Comparison of ENCODE assay signal across 8 cellular contexts in genomic region chr1:18927082-18927653, GRCh38. TPM values are rescaled to one million over a fixed set of nuclear protein-coding genes. Genes with fewer than 3 reads are reported as not detected.
DNase-seq lines count a peak whose midpoint lies in the region; ATAC-seq and TF ChIP-seq lines count a peak whose summit lies in the region.

No MANE protein-coding gene starts in this region.

- H3K36me3 ChIP-seq in GM06990 (ENCODE audit: control insufficient read depth, insufficient read depth, low read length), result no peaks in the 10 kb centered on the region

- no peaks in the 10 kb centered on the region for H3K36me3 Mint-ChIP-seq in type B pancreatic cell

- no peaks in the 10 kb centered on the region for H3K9me3 Mint-ChIP-seq in type B pancreatic cell

- no peaks in the 10 kb centered on the region for H3K27me3 ChIP-seq in GM06990 (replicated peaks; ENCODE audit: control insufficient read depth, insufficient read depth, low read length)

- H3K27me3 Mint-ChIP-seq in type B pancreatic cell, result no peaks in the 10 kb centered on the region

- no peak overlapping the region for H3K4me3 Mint-ChIP-seq in type B pancreatic cell

- ATAC-seq in HG02840 (IDR thresholded peaks at IDR 0.05; ENCODE audit: low FRiP score, unreplicated experiment), result peak; percentile 11

- H3K27ac Mint-ChIP-seq in type B pancreatic cell, result peak overlapping the region; percentile 48

- H3K4me3 ChIP-seq in GM06990 (replicated peaks; ENCODE audit: low read depth, low read length), result peak overlapping the region; percentile 55

- no peak for TF ChIP-seq CTCF in GM06990 (IDR thresholded peaks at IDR 0.05; ENCODE audit: insufficient read depth, low read length, poor library complexity, severe bottlenecking)
- no peak for TF ChIP-seq CTCF in type B pancreatic cell (conservative IDR thresholded peaks at IDR 0.05)

- DNase-seq in GM06990 (ENCODE audit: extremely low read depth, insufficient read length) (no peak), T-helper 22 cell (ENCODE audit: low read depth) (peak; percentile 49), germinal center (ENCODE audit: low spot score) (peak; percentile 63), type B pancreatic cell (ENCODE audit: extremely low spot score, unreplicated experiment) (no peak), NCI-H2196 (lab: John Stamatoyannopoulos, UW; ENCODE audit: unreplicated experiment) (no peak), NCI-H2029 treated with DMSO at 0.1 percent for 48 hours (lab: John Stamatoyannopoulos, UW) (no peak), HPDE6-E6E7 (ENCODE audit: extremely low spot score) (no peak)

- peaks cover 38% of the 10 kb centered on the region for H3K4me1 Mint-ChIP-seq in type B pancreatic cell (ENCODE audit: unreplicated experiment)

RNA-seq across cellular contexts. Expression of gene ALDH4A1, which starts 24.8 kb away (rescaled TPM):
- 25.6 and 26.7 TPM in 2 replicates for total RNA-seq in type B pancreatic cell (ENCODE audit: low replicate concordance)

RNA-seq across cellular contexts. Expression of gene IFFO2, which starts 29.3 kb away (rescaled TPM):
- total RNA-seq in type B pancreatic cell (ENCODE audit: low replicate concordance), result 11.3 and 14.7 TPM in 2 replicates

Comparison
In these comparisons a context has a peak if more than half of its experiments do, and no peak if none do; other contexts are left out.
1. DNase-seq: peak in T-helper 22 cell (single experiment) and germinal center (single experiment); none in GM06990 (single experiment), type B pancreatic cell (single experiment), NCI-H2196 (single experiment), NCI-H2029 treated with DMSO at 0.1 percent for 48 hours (single experiment) and HPDE6-E6E7 (single experiment).